18 cellular contexts compared by ENCODE assay signal in genomic region chr1:100879422-100879821, GRCh38.
DNase-seq lines count a peak whose midpoint lies in the region; ATAC-seq and TF ChIP-seq lines count a peak whose summit lies in the region.
"Had no signal": no experiment of that assay in that cellular context is flagged by ENCODE, and none has a peak within 500 bp of the region (broad histone marks: within the 10 kb centered on the region; RNA-seq: fewer than 3 reads in every experiment).

No MANE protein-coding gene starts in this region.

- DNase-seq in AG10803 (ENCODE audit: low read depth) (peak; percentile 21), HCEC 1CT (peak; percentile 29), MV-4-11 (lab: John Stamatoyannopoulos, UW) (peak; percentile 71), fibroblast of peridontal ligament (ENCODE audit: extremely low read depth) (peak; percentile 33), DMS 273 treated with DMSO at 0.1 percent for 48 hours (lab: John Stamatoyannopoulos, UW) (no peak), GM10248 (ENCODE audit: extremely low spot score) (no peak)
- no peak for DNase-seq in effector CD4-positive, alpha-beta T cell
- DNase-seq: AML-193; Caco-2; CD8-positive, alpha-beta memory T cell; DMS53; H7 had no signal

- POLR2A ChIA-PET in GM10248 (lab: Yijun Ruan, JAX): no interaction called here

- CTCF ChIA-PET in GM10248 (lab: Yijun Ruan, JAX): interaction anchor here (1.3 to 4.9 kb wide), 3 partner anchors 11 to 493 kb away, joined by 3 to 48 read pairs (median 4); no protein-coding TSS in a partner anchor

- TF ChIP-seq CTCF in AG10803 (conservative IDR thresholded peaks at IDR 0.05; ENCODE audit: low read length): no peak
- no peak for TF ChIP-seq CTCF in GM10248 (IDR thresholded peaks at IDR 0.05; ENCODE audit: control extremely low read depth, extremely low read depth, low read depth, missing control alignments)

- ATAC-seq in GM21737 (IDR thresholded peaks at IDR 0.05; ENCODE audit: unreplicated experiment): no peak
- ATAC-seq: A549, GM12878, GM23338, HepG2 had no signal

- H3K4me3 ChIP-seq in AG10803 (ENCODE audit: low read length): no peak overlapping the region
- H3K4me3 ChIP-seq: A549, BLaER1, GM12878, GM23338 had no signal

Comparison
In these comparisons a context has a peak if more than half of its experiments do, and no peak if none do; other contexts are left out.
1. DNase-seq: peak in AG10803 (single experiment), HCEC 1CT (single experiment), MV-4-11 (single experiment) and fibroblast of peridontal ligament (single experiment); none in DMS 273 treated with DMSO at 0.1 percent for 48 hours (single experiment), GM10248 (single experiment) and effector CD4-positive, alpha-beta T cell (single experiment).